In genomic region chr2:113203901-113204519, GRCh38 we compare ENCODE assay signal across 8 cellular contexts. TPM values are rescaled to one million over a fixed set of nuclear protein-coding genes. Genes with fewer than 3 reads are reported as not detected.
DNase-seq lines count a peak whose midpoint lies in the region; ATAC-seq, FAIRE-seq and TF ChIP-seq lines count a peak whose summit lies in the region.

No MANE protein-coding gene starts in this region.

- TF ChIP-seq RAD21 in HepG2 (CRISPR knock-in tag; IDR thresholded peaks at IDR 0.05), result peak; percentile 98

- FAIRE-seq in HepG2 (lab: Jason Lieb, UNC), result peak; percentile 91

- H3K36me3 ChIP-seq in HepG2 (replicated peaks in 1 of 2; ENCODE audit: control insufficient read depth in 1 of 2, insufficient read depth in 2 of 2, low read length in 2 of 2), result no peaks in the 10 kb centered on the region; a peak in 1 of 5 replicates

- no peak overlapping the region for H3K27ac ChIP-seq in HepG2 (ENCODE audit: extremely low read length, insufficient read depth, low read length)

- H3K79me2 ChIP-seq in HepG2 (ENCODE audit: insufficient read depth, low read length), result no peaks in the 10 kb centered on the region

- H2AFZ ChIP-seq in HepG2 (ENCODE audit: low read length), result no peak overlapping the region

- H3K9ac ChIP-seq in HepG2 (ENCODE audit: insufficient read depth, low read depth, low read length), result no peak overlapping the region

- WGBS in HepG2 (ENCODE audit: low lambda C conversion rate), result 21% methylated on average over 3 of the region's 5 CpGs

- in situ Hi-C loops in HepG2 (cut with HindIII; ENCODE audit: extremely low pct_ligation_motif_present, low pct_unique_long_range_greater_than_20kb), result loop anchor here (5.0 kb wide), 1 partner anchor 158 kb away; no protein-coding TSS in a partner anchor

- no peak overlapping the region for H3K4me3 ChIP-seq in HepG2 (replicated peaks in 1 of 3; ENCODE audit: insufficient read depth in 1 of 3, low read depth in 2 of 3, low read length in 3 of 3)

- H3K9me3 ChIP-seq in HepG2 (ENCODE audit: low read length), result no peaks in the 10 kb centered on the region

- TF ChIP-seq EP300 in HepG2 (IDR thresholded peaks at IDR 0.05; ENCODE audit: low read depth in 2 of 2, low read length in 2 of 2), result no peak
- TF ChIP-seq EP300 in HepG2 (CRISPR knock-in tag; IDR thresholded peaks at IDR 0.05; ENCODE audit: borderline replicate concordance), result no peak

- CTCF ChIA-PET in HepG2 (lab: Yijun Ruan, JAX; ENCODE audit: low intra/inter-chr PET ratio, low total read pairs), result interaction anchor here (1.1 to 2.7 kb wide), 7 partner anchors 30 to 186 kb away, joined by 3 to 35 read pairs (median 7); no protein-coding TSS in a partner anchor

- 0 out of 2 replicates have a peak overlapping the region, but pooled peaks have one; percentile 12 for H3K4me2 ChIP-seq in HepG2 (ENCODE audit: low read depth, low read length)

- peak; percentile 100 for TF ChIP-seq CTCF in HepG2 (CRISPR knock-in tag; IDR thresholded peaks at IDR 0.05)

- H4K20me1 ChIP-seq in HepG2 (ENCODE audit: insufficient read depth, low read length), result no peaks in the 10 kb centered on the region

- peaks cover 69% of the 10 kb centered on the region for H3K4me1 ChIP-seq in HepG2 (ENCODE audit: insufficient read depth, low read length)

- POLR2A ChIA-PET in HepG2 (lab: Yijun Ruan, JAX), result interaction anchor here (0.6 to 3.0 kb wide), 12 partner anchors 11 to 136 kb away, joined by 3 to 17 read pairs (median 3); no protein-coding TSS in a partner anchor

- TF ChIP-seq POLR2A in HepG2 (IDR thresholded peaks at IDR 0.05; ENCODE audit: insufficient read depth in 1 of 2, low read depth in 2 of 2, low read length in 2 of 2), result no peak

- ATAC-seq in GM19023 (IDR thresholded peaks at IDR 0.05; ENCODE audit: unreplicated experiment), result peak; percentile 78
- peak; percentile 65 for ATAC-seq in HG03159 (IDR thresholded peaks at IDR 0.05; ENCODE audit: unreplicated experiment)
- peak; percentile 78 for ATAC-seq in HepG2

- DNase-seq in AML-193 (lab: John Stamatoyannopoulos, UW), result peak; percentile 64
- DNase-seq in NCI-H345 (lab: John Stamatoyannopoulos, UW), result peak; percentile 79
- DNase-seq in activated CD4-positive, alpha-beta T cell treated with anti-CD3 and anti-CD28 coated beads for 1 hour, result peak; percentile 61
- peak; percentile 63 for DNase-seq in cerebellum (ENCODE audit: low spot score)
- DNase-seq in HepG2 (ENCODE audit: low spot score), result peak; percentile 80
- peak; percentile 38 for DNase-seq in stimulated activated CD8-positive, alpha-beta memory T cell treated with anti-CD3 and anti-CD28 coated beads, Interleukin-12 subunit alpha, Interleukin-12 subunit beta, amount 100 ng/mL, for 24 hours (ENCODE audit: extremely low read depth)

- intact Hi-C loops in HepG2 (cut with micrococcal nuclease; ENCODE audit: unreplicated experiment), result loop anchor here (1.0 to 5.0 kb wide), 5 partner anchors 29 to 188 kb away; no protein-coding TSS in a partner anchor

- H3K27me3 ChIP-seq in HepG2 (ENCODE audit: control insufficient read depth in 1 of 2, insufficient read depth in 2 of 2, low read length in 2 of 2), result no peaks in the 10 kb centered on the region

- BruUV-seq in HepG2 (replicated peaks; lab: Mats Ljungman, UMichigan), result TSS peak; percentile 21

TF ChIP-seq in HepG2, 621 proteins besides CTCF, POLR2A, EP300 and RAD21 (continues in another document):
- no peak for TF ChIP-seq RORA (CRISPR knock-in tag; IDR thresholded peaks at IDR 0.05)
- TF ChIP-seq ZFP1 (CRISPR knock-in tag; IDR thresholded peaks at IDR 0.05), result 0 out of 2 replicates have a peak, but pooled peaks have one; percentile 28
- no peak for TF ChIP-seq FIP1L1 (IDR thresholded peaks at IDR 0.05; ENCODE audit: borderline replicate concordance, insufficient read depth, low read depth, low read length)
- 0 out of 2 replicates have a peak, but pooled peaks have one; percentile 44 for TF ChIP-seq ZHX2 (IDR thresholded peaks at IDR 0.05; ENCODE audit: low read depth)
- no peak for TF ChIP-seq ZHX2 (CRISPR knock-in tag; IDR thresholded peaks at IDR 0.05; ENCODE audit: borderline replicate concordance)
- TF ChIP-seq TEF (CRISPR knock-in tag; IDR thresholded peaks at IDR 0.05), result no peak
- TF ChIP-seq ZNF781 (CRISPR knock-in tag; IDR thresholded peaks at IDR 0.05; ENCODE audit: borderline replicate concordance, not compliant biosample characterization), result peak; percentile 66
- TF ChIP-seq ZNF251 (CRISPR knock-in tag; IDR thresholded peaks at IDR 0.05), result no peak
- TF ChIP-seq MIER2 (CRISPR knock-in tag; IDR thresholded peaks at IDR 0.05), result peak; percentile 78; the same call in 1 of the 2 replicates
- peak; percentile 87; the same call in 1 of the 2 replicates for TF ChIP-seq ZNF331 (CRISPR knock-in tag; IDR thresholded peaks at IDR 0.05)

RNA-seq across cellular contexts. Expression of gene PSD4, which starts 30.2 kb away (rescaled TPM):
- total RNA-seq in cerebellum (4.0 TPM), HepG2 (2016; rRNA removed; fragmentation: Illumina TruSeq; extraction: Trizol) (8.6 and 9.4 TPM in 2 replicates)
- total RNA-seq in HepG2 (2016; cell fraction: cytosol; rRNA removed; fragmentation: Illumina TruSeq; extraction: Trizol; ENCODE audit: low read depth), result 1.8 and 2.1 TPM in 2 replicates
- 6.4 and 9.6 TPM in 2 replicates for total RNA-seq in HepG2 (2016; cell fraction: insoluble cytoplasmic fraction; rRNA removed; fragmentation: Illumina TruSeq; extraction: Trizol)
- 4.3 and 5.2 TPM in 2 replicates for total RNA-seq in HepG2 (2016; cell fraction: membrane; rRNA removed; fragmentation: Illumina TruSeq; extraction: Trizol)
- 10.2 and 10.4 TPM in 2 replicates for total RNA-seq in HepG2 (2016; cell fraction: nucleus; rRNA removed; fragmentation: Illumina TruSeq; extraction: Trizol)
- polyA plus RNA-seq in HepG2 (2011; rRNA removed), result 5.8 and 9.1 TPM in 2 replicates
- 4.3 and 4.7 TPM in 2 replicates for polyA plus RNA-seq in HepG2 (2011; cell fraction: cytosol; rRNA removed)
- polyA plus RNA-seq in HepG2 (2011; cell fraction: nucleus; rRNA removed), result 34.6 and 36.0 TPM in 2 replicates
- polyA plus RNA-seq in HepG2 (2012), result 9.7 and 12.9 TPM in 2 replicates
- 1.3 TPM in 2 replicates for polyA plus RNA-seq in HepG2 (2016; cell fraction: cytosol; fragmentation: Illumina TruSeq; extraction: Trizol; ENCODE audit: low read depth)
- polyA plus RNA-seq in HepG2 (2016; cell fraction: insoluble cytoplasmic fraction; fragmentation: Illumina TruSeq; extraction: Trizol; ENCODE audit: low read depth), result 4.3 and 6.8 TPM in 2 replicates
- 3.3 TPM in 2 replicates for polyA plus RNA-seq in HepG2 (2016; cell fraction: membrane; fragmentation: Illumina TruSeq; extraction: Trizol; ENCODE audit: low read depth)
- 14.7 and 15.0 TPM in 2 replicates for polyA plus RNA-seq in HepG2 (2016; cell fraction: nucleus; fragmentation: Illumina TruSeq; extraction: Trizol; ENCODE audit: insufficient read depth, low read depth)
- 3.6 and 13.9 TPM in 2 replicates for polyA minus RNA-seq in HepG2 (2011; rRNA and poly(A)+ RNA removed; ENCODE audit: low replicate concordance)
- polyA minus RNA-seq in HepG2 (2011; cell fraction: cytosol; rRNA and poly(A)+ RNA removed), result 5.2 and 5.3 TPM in 2 replicates
- polyA minus RNA-seq in HepG2 (2011; cell fraction: nucleus; rRNA and poly(A)+ RNA removed), result 11.6 and 16.2 TPM in 2 replicates
